Comparison of ENCODE assay signal across 8 cellular contexts in the genomic region with DNA sequence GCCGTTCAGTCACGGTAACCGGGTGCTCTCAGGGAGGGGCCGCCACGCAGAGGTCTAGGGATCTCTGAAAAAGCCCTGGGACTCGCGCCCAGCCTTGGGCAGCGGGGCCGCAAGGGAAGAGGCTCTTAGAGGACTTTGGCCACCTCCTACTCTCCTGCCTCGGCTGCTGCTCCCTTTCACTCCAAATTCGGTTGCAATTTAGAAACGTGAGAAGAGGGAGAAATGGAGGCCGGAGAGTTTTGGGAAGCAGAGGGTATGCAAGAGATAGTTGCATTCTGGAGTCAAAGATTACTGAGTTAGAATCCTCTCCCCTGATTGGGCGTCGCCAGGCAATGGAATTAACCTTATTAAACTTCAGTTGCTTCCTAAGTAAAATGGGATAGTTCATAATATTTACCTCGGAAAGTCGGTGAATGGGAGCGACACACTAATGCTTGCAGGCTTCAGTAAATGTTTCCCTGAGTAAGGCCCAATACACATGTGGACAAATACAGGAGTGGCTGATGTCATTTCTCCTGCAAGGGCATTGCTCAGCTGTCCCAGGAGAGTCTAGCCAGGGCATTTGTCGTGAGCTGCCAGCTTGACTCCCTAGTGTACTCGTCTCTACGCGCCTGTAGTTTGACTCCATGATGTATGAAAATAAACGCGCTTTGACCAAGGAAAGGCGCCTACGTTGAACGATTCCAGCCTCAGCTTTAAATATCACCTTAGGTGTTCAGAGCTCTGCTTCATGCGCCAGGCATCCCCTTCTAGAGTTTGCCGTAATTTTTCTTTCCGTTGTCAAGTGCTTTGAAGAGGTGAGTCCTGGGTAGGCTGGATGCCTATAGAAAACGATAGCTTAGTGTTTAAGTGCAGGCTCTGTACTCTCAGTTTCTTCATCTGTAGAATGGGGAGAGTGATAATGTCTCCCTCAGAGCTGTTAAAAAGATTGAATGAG. TPM values are rescaled to one million over a fixed set of nuclear protein-coding genes. Genes with fewer than 3 reads are reported as not detected.
DNase-seq lines count a peak whose midpoint lies in the region; ATAC-seq, FAIRE-seq and TF ChIP-seq lines count a peak whose summit lies in the region.

No MANE protein-coding gene starts in this region.

- H3K27ac ChIP-seq in K562 (ENCODE audit: extremely low read depth, low read depth, low read length) (peak overlapping the region; percentile 83), smooth muscle cell (ENCODE audit: low read depth) (peak overlapping the region; percentile 82)

- H3K9me1 ChIP-seq in K562 (ENCODE audit: control insufficient read depth, insufficient read depth, low read length) = no peaks in the 10 kb centered on the region

- TF ChIP-seq EP300 in K562 (IDR thresholded peaks at IDR 0.05; ENCODE audit: low read length) = no peak

- peak; percentile 37 for ATAC-seq in GM19035 (IDR thresholded peaks at IDR 0.05; ENCODE audit: unreplicated experiment)
- ATAC-seq in HG03103 (IDR thresholded peaks at IDR 0.05; ENCODE audit: low read depth, unreplicated experiment) = peak; percentile 33
- ATAC-seq in K562 = peak; percentile 73

- peaks cover 29% of the 10 kb centered on the region for H3K4me1 Mint-ChIP-seq in Calu3 (ENCODE audit: low read depth, unreplicated experiment)

- H3K27me3 ChIP-seq in K562 (ENCODE audit: control insufficient read depth in 2 of 2, insufficient read depth in 2 of 2, low read length in 2 of 2) (no peaks in the 10 kb centered on the region), smooth muscle cell (ENCODE audit: low read depth) (no peaks in the 10 kb centered on the region)

- peak; percentile 29 for FAIRE-seq in K562 (lab: Jason Lieb, UNC)

- H4K20me1 ChIP-seq in K562 (replicated peaks; ENCODE audit: control insufficient read depth, insufficient read depth, low read length) (peaks cover 18% of the 10 kb centered on the region), smooth muscle cell (ENCODE audit: low read depth) (peaks cover 47% of the 10 kb centered on the region)

- CTCF ChIA-PET in Calu3 (lab: Charles Lee) (interaction anchor here (0.5 to 1.1 kb wide), 8 partner anchors 27 to 250 kb away, joined by 3 to 9 read pairs (median 4); no protein-coding TSS in a partner anchor), K562 (lab: Yijun Ruan, JAX; ENCODE audit: low intra/inter-chr PET ratio) (no interaction called here)

- H3K9ac ChIP-seq in K562 (ENCODE audit: insufficient read depth in 1 of 2, low read depth in 2 of 2, low read length in 2 of 2) (peak overlapping the region; percentile 93 to 94), smooth muscle cell (ENCODE audit: low read depth) (peak overlapping the region; percentile 66)

- in situ Hi-C loops in K562 (cut with MboI) = no loop called here

- TF ChIP-seq POLR2A in K562 (conservative IDR thresholded peaks at IDR 0.05) = no peak

- H3K4me3 Mint-ChIP-seq in Calu3 (ENCODE audit: low read depth, unreplicated experiment) = peak overlapping the region; percentile 77

- peaks cover 10% of the 10 kb centered on the region for H3F3A ChIP-seq in smooth muscle cell (ENCODE audit: low read depth)

- TSS peak; percentile 30 for BruUV-seq in Calu3 (replicated peaks; lab: Mats Ljungman, UMichigan)
- BruUV-seq in K562 (replicated peaks; lab: Mats Ljungman, UMichigan) = TSS peak; percentile 63

- no peaks in the 10 kb centered on the region for H3K27me3 Mint-ChIP-seq in Calu3 (ENCODE audit: unreplicated experiment)

- intact Hi-C loops in Calu3 (cut with micrococcal nuclease; ENCODE audit: unreplicated experiment) = no loop called here
- intact Hi-C loops in K562 (cut with micrococcal nuclease) = no loop called here

- H3K4me1 ChIP-seq in K562 (replicated peaks in 1 of 2; ENCODE audit: control insufficient read depth in 2 of 2, insufficient read depth in 2 of 2, low read length in 2 of 2) (peaks cover 0 to 16% of the 10 kb centered on the region in 2 experiments; a peak in 4 of 5 replicates), smooth muscle cell (ENCODE audit: low read depth) (peaks cover 29% of the 10 kb centered on the region)

- H3K36me3 ChIP-seq in K562 (ENCODE audit: control insufficient read depth, insufficient read depth, low read length) (peaks cover 55% of the 10 kb centered on the region), smooth muscle cell (ENCODE audit: low read depth) (peaks cover 22% of the 10 kb centered on the region)

- POLR2A ChIA-PET in K562 (lab: Yijun Ruan, JAX) = interaction anchor here (0.6 to 2.9 kb wide), 15 partner anchors 8 to 255 kb away, joined by 3 to 17 read pairs (median 4); no protein-coding TSS in a partner anchor

- peak overlapping the region; percentile 92 for H2AFZ ChIP-seq in K562 (ENCODE audit: low read depth, low read length)
- peak overlapping the region; percentile 88 for H2AFZ ChIP-seq in smooth muscle cell (ENCODE audit: low read depth)

- H3K4me3 ChIP-seq in K562 = peak overlapping the region; percentile 89
- peak overlapping the region; percentile 92 for H3K4me3 ChIP-seq in smooth muscle cell

- TF ChIP-seq CTCF in Calu3 (IDR thresholded peaks at IDR 0.05; ENCODE audit: unreplicated experiment) (no peak), K562 (IDR thresholded peaks at IDR 0.05 in 2 of 3, conservative IDR thresholded peaks at IDR 0.05 in 1 of 3; ENCODE audit: insufficient read depth in 2 of 3, low read depth in 1 of 3, low read length in 3 of 3) (no peak), smooth muscle cell (IDR thresholded peaks at IDR 0.05; ENCODE audit: borderline replicate concordance, insufficient read depth, poor library complexity, severe bottlenecking) (no peak)

- no peak for TF ChIP-seq RAD21 in K562 (CRISPR knock-in tag; conservative IDR thresholded peaks at IDR 0.05 in 1 of 2, IDR thresholded peaks at IDR 0.05 in 1 of 2)

- H3K36me3 Mint-ChIP-seq in Calu3 (ENCODE audit: insufficient read depth, unreplicated experiment) = peaks cover 59% of the 10 kb centered on the region

- no peaks in the 10 kb centered on the region for H3K9me3 Mint-ChIP-seq in Calu3 (ENCODE audit: low read depth, unreplicated experiment)

- WGBS in K562 (ENCODE audit: insufficient coverage, low coverage, missing lambda C conversion rate) = 3% methylated on average over 29 of the region's 31 CpGs
- WGBS in smooth muscle cell (ENCODE audit: low lambda C conversion rate) = 8% methylated on average over 31 of the region's 31 CpGs

- H3K27ac Mint-ChIP-seq in Calu3 (ENCODE audit: unreplicated experiment) = peak overlapping the region; percentile 76

- peaks cover 68% of the 10 kb centered on the region for H3K79me2 ChIP-seq in K562 (ENCODE audit: control insufficient read depth, insufficient read depth, low read length)
- peaks cover 65% of the 10 kb centered on the region for H3K79me2 ChIP-seq in smooth muscle cell (ENCODE audit: low read depth)

- no peaks in the 10 kb centered on the region for H3K9me3 ChIP-seq in K562 (replicated peaks; ENCODE audit: control insufficient read depth, insufficient read depth, low read depth, low read length)
- H3K9me3 ChIP-seq in smooth muscle cell (replicated peaks; ENCODE audit: low read depth) = no peaks in the 10 kb centered on the region

- peak; percentile 13 for DNase-seq in Calu3
- peak; percentile 67 for DNase-seq in NOMO-1 treated with DMSO at 0.1 percent for 48 hours (lab: John Stamatoyannopoulos, UW; ENCODE audit: unreplicated experiment)
- peak; percentile 23 to 71 (median 25) for DNase-seq in K562 (ENCODE audit: extremely low read depth in 1 of 4, low spot score in 3 of 4)
- DNase-seq in iPS-NIHi11 (ENCODE audit: low spot score) = peak; percentile 75
- no peak for DNase-seq in smooth muscle cell (lab: John Stamatoyannopoulos, UW; ENCODE audit: unreplicated experiment)
- no peak for DNase-seq in SW 1271 (lab: John Stamatoyannopoulos, UW)

- H3K4me2 ChIP-seq in K562 (ENCODE audit: insufficient read depth, low read length) (peak overlapping the region; percentile 95), smooth muscle cell (peak overlapping the region; percentile 87)

RNA-seq across cellular contexts. Expression of gene OGFOD1, which starts 0.7 kb away (rescaled TPM):
- 59.6 and 60.6 TPM in 2 replicates for total RNA-seq in Calu3 (2022)
- 58.2 and 95.4 TPM in 2 replicates for total RNA-seq in K562 (2011; cell fraction: chromatin; rRNA removed; ENCODE audit: low replicate concordance)
- total RNA-seq in K562 (2011; cell fraction: nucleolus; rRNA removed) = 32.0 and 35.3 TPM in 2 replicates
- 73.5 and 93.4 TPM in 2 replicates for total RNA-seq in K562 (2011; cell fraction: nucleoplasm; rRNA removed)
- total RNA-seq in K562 (2014; rRNA removed) = 107 and 123 TPM in 2 replicates
- 81.7 and 85.8 TPM in 2 replicates for total RNA-seq in K562 (2014; rRNA removed; fragmentation: Illumina TruSeq; extraction: Trizol)
- total RNA-seq in K562 (2015; rRNA removed; fragmentation: Illumina TruSeq; extraction: Trizol) = 56.4 and 62.3 TPM in 2 replicates
- total RNA-seq in K562 (2021) = 69.5 and 71.1 TPM in 2 replicates
- polyA plus RNA-seq in K562 (2011; rRNA removed) = 66.3 and 73.1 TPM in 2 replicates
- polyA plus RNA-seq in K562 (2011; cell fraction: cytosol; rRNA removed) = 20.5 and 41.8 TPM in 2 replicates
- polyA plus RNA-seq in K562 (2011; cell fraction: nucleus; rRNA removed) = 28.3 and 43.0 TPM in 2 replicates
- 73.2 and 85.8 TPM in 2 replicates for polyA plus RNA-seq in K562 (2012)
- polyA plus RNA-seq in K562 (2014; fragmentation: Illumina TruSeq; extraction: Trizol) = 88.9 and 90.0 TPM in 2 replicates
- 100 to 1,000 TPM in 1 of 2 experiments, 10 to 100 TPM in 1; 60.4 to 134 TPM for polyA plus RNA-seq in K562 (2014; fragmentation: Nextera tagmentation; extraction: Ambion mirVana)
- polyA plus RNA-seq in K562 (2014; rRNA removed) = 88.4 and 101 TPM in 2 replicates
- 83.7 and 89.0 TPM in 2 replicates for polyA minus RNA-seq in K562 (2011; rRNA and poly(A)+ RNA removed)
- polyA minus RNA-seq in K562 (2011; cell fraction: cytosol; rRNA and poly(A)+ RNA removed) = 36.7 and 51.5 TPM in 2 replicates
- 30.0 and 42.9 TPM in 2 replicates for polyA minus RNA-seq in K562 (2011; cell fraction: nucleus; rRNA and poly(A)+ RNA removed)
- 56.7 and 107 TPM in 2 replicates for total RNA-seq in smooth muscle cell
- polyA plus RNA-seq in smooth muscle cell = 55.8 and 68.7 TPM in 2 replicates

RNA-seq across cellular contexts. Expression of gene NUDT21, which starts 0.9 kb away (rescaled TPM):
- total RNA-seq in Calu3 (2022) = 234 and 266 TPM in 2 replicates
- total RNA-seq in K562 (2011; cell fraction: chromatin; rRNA removed; ENCODE audit: low replicate concordance) = 51.6 and 102 TPM in 2 replicates
- total RNA-seq in K562 (2011; cell fraction: nucleolus; rRNA removed) = 53.4 and 64.7 TPM in 2 replicates
- 48.0 and 83.7 TPM in 2 replicates for total RNA-seq in K562 (2011; cell fraction: nucleoplasm; rRNA removed)
- total RNA-seq in K562 (2014; rRNA removed) = 72.5 and 172 TPM in 2 replicates
- 123 and 159 TPM in 2 replicates for total RNA-seq in K562 (2014; rRNA removed; fragmentation: Illumina TruSeq; extraction: Trizol)
- total RNA-seq in K562 (2015; rRNA removed; fragmentation: Illumina TruSeq; extraction: Trizol) = 102 and 112 TPM in 2 replicates
- 200 and 218 TPM in 2 replicates for total RNA-seq in K562 (2021)
- polyA plus RNA-seq in K562 (2011; rRNA removed) = 142 and 160 TPM in 2 replicates
- 73.9 and 107 TPM in 2 replicates for polyA plus RNA-seq in K562 (2011; cell fraction: cytosol; rRNA removed)
- 128 and 152 TPM in 2 replicates for polyA plus RNA-seq in K562 (2011; cell fraction: nucleus; rRNA removed)
- 139 and 178 TPM in 2 replicates for polyA plus RNA-seq in K562 (2012)
- 121 and 146 TPM in 2 replicates for polyA plus RNA-seq in K562 (2014; fragmentation: Illumina TruSeq; extraction: Trizol)
- 100 to 1,000 TPM; 109 to 135 TPM for polyA plus RNA-seq in K562 (2014; fragmentation: Nextera tagmentation; extraction: Ambion mirVana)
- 62.4 and 69.4 TPM in 2 replicates for polyA plus RNA-seq in K562 (2014; rRNA removed)
- polyA minus RNA-seq in K562 (2011; rRNA and poly(A)+ RNA removed) = 166 and 195 TPM in 2 replicates
- polyA minus RNA-seq in K562 (2011; cell fraction: cytosol; rRNA and poly(A)+ RNA removed) = 80.8 and 83.8 TPM in 2 replicates
- polyA minus RNA-seq in K562 (2011; cell fraction: nucleus; rRNA and poly(A)+ RNA removed) = 64.9 and 78.0 TPM in 2 replicates
- total RNA-seq in smooth muscle cell = 101 and 119 TPM in 2 replicates
- 44.4 and 55.5 TPM in 2 replicates for polyA plus RNA-seq in smooth muscle cell

RNA-seq across cellular contexts. Expression of gene AMFR, which starts 26.7 kb away (rescaled TPM):
- total RNA-seq in Calu3 (2022) (108 and 116 TPM in 2 replicates), K562 (2014; rRNA removed) (99.9 and 121 TPM in 2 replicates), K562 (2014; rRNA removed; fragmentation: Illumina TruSeq; extraction: Trizol) (70.4 and 72.1 TPM in 2 replicates), K562 (2015; rRNA removed; fragmentation: Illumina TruSeq; extraction: Trizol) (57.0 and 61.0 TPM in 2 replicates), K562 (2021) (102 and 113 TPM in 2 replicates), smooth muscle cell (60.6 and 76.6 TPM in 2 replicates)
- total RNA-seq in K562 (2011; cell fraction: chromatin; rRNA removed; ENCODE audit: low replicate concordance) = 260 and 308 TPM in 2 replicates
- total RNA-seq in K562 (2011; cell fraction: nucleolus; rRNA removed) = 392 and 441 TPM in 2 replicates
- 458 and 539 TPM in 2 replicates for total RNA-seq in K562 (2011; cell fraction: nucleoplasm; rRNA removed)
- polyA plus RNA-seq in K562 (2011; rRNA removed) (58.4 and 62.2 TPM in 2 replicates), K562 (2014; fragmentation: Illumina TruSeq; extraction: Trizol) (50.6 and 51.7 TPM in 2 replicates), K562 (2014; fragmentation: Nextera tagmentation; extraction: Ambion mirVana) (10 to 100 TPM; 15.6 to 27.3 TPM), K562 (2014; rRNA removed) (43.8 and 50.9 TPM in 2 replicates), smooth muscle cell (45.2 and 49.1 TPM in 2 replicates)
- 72.0 and 91.3 TPM in 2 replicates for polyA plus RNA-seq in K562 (2011; cell fraction: cytosol; rRNA removed)
- 67.5 and 105 TPM in 2 replicates for polyA plus RNA-seq in K562 (2011; cell fraction: nucleus; rRNA removed)
- polyA plus RNA-seq in K562 (2012) = 70.1 and 113 TPM in 2 replicates
- 122 and 186 TPM in 2 replicates for polyA minus RNA-seq in K562 (2011; rRNA and poly(A)+ RNA removed)
- 163 and 192 TPM in 2 replicates for polyA minus RNA-seq in K562 (2011; cell fraction: cytosol; rRNA and poly(A)+ RNA removed)
- polyA minus RNA-seq in K562 (2011; cell fraction: nucleus; rRNA and poly(A)+ RNA removed) = 84.7 and 112 TPM in 2 replicates

Comparison
In these comparisons a context has a peak if more than half of its experiments do, and no peak if none do; other contexts are left out.
1. DNase-seq: peak in Calu3 (single experiment), NOMO-1 treated with DMSO at 0.1 percent for 48 hours (single experiment), K562 (4 of 4) and iPS-NIHi11 (single experiment); none in smooth muscle cell (single experiment) and SW 1271 (0 of 2).
2. Peak in every context shown above with its lines, with median percentiles within 50 percentile points of each other: ATAC-seq.